Comparison of ENCODE assay signal across 2 cellular contexts in the genomic region with DNA sequence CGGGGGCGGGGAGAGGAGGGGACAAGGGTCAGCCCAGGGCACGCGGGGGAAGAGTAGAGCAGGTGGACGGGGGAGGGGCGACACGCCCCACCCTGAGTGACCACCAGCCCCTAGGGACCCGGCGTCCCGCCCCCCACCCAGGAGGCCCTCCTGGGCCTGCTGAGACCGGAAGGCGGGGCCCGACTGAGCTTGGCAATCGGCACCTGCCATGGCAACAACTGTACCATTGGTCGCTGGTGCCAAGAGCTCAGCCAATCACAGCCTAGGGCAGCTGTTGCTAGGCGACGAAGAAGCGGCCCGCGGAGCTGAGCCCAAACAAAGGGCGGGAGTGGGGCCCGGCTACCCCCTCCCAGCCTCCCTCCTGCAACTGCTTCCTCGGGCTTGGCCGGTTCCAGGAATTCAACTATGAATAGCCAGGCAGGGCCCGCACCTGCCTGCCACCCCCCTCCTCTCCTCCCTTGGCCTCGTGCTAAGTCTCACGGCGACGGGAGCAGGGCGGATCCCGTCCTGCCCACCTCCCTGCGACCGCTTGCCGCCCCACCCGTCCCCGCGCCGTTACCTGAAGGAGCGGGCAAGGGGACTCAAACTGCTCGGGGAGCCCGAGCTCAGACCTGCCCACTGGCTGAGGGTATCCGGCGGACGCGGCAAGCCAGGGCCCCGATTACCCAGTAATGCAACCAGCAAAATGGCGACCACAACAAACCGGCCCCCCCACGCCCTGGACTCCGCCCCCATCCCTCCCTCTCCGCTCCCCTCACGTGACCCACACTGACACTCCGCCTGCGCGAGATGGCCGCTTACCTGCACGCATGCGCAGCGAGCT.
TF ChIP-seq lines count a peak whose summit lies in the region.

Gene DYRK1B, minus strand, starts transcription at position 699 of the 823 bp plus-strand sequence. CDS start 2,295 bp downstream, outside the sequence.

TF ChIP-seq in IMR-90, 13 proteins besides CTCF, POLR2A, EP300 and RAD21 (continued from another document):
- TF ChIP-seq, protein P1, sequence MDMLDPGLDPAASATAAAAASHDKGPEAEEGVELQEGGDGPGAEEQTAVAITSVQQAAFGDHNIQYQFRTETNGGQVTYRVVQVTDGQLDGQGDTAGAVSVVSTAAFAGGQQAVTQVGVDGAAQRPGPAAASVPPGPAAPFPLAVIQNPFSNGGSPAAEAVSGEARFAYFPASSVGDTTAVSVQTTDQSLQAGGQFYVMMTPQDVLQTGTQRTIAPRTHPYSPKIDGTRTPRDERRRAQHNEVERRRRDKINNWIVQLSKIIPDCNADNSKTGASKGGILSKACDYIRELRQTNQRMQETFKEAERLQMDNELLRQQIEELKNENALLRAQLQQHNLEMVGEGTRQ (IDR thresholded peaks at IDR 0.05; ENCODE audit: low read depth, low read length): peak; percentile 99
- TF ChIP-seq BHLHE40 (IDR thresholded peaks at IDR 0.05; ENCODE audit: low read depth, low read length) (peak; percentile 94), MAZ (IDR thresholded peaks at IDR 0.05; ENCODE audit: borderline replicate concordance, low read depth, low read length) (peak; percentile 83; the same call in 1 of the 2 replicates), FOS (IDR thresholded peaks at IDR 0.05; ENCODE audit: low read depth, low read length) (peak; percentile 55; the same call in 1 of the 2 replicates), NFE2L2 (IDR thresholded peaks at IDR 0.05; ENCODE audit: low read depth, low read length) (no peak), MXI1 (IDR thresholded peaks at IDR 0.05; ENCODE audit: borderline replicate concordance, low read depth, low read length) (peak; percentile 30), RFX5 (IDR thresholded peaks at IDR 0.05; ENCODE audit: low read depth, low read length) (peak; percentile 95)

TF ChIP-seq in neural cell, 6 proteins besides CTCF, POLR2A, EP300 and RAD21 (continued from another document):
- TF ChIP-seq POLR2AphosphoS5 (IDR thresholded peaks at IDR 0.05) (peak; percentile 89), EZH2 (IDR thresholded peaks at IDR 0.05; ENCODE audit: borderline replicate concordance, insufficient read depth, low read length, poor library complexity, severe bottlenecking) (no peak), MXI1 (conservative IDR thresholded peaks at IDR 0.05; ENCODE audit: poor library complexity, severe bottlenecking) (peak; percentile 96), REST (IDR thresholded peaks at IDR 0.05; ENCODE audit: borderline replicate concordance) (peak; percentile 90), TAF1 (IDR thresholded peaks at IDR 0.05; ENCODE audit: low read depth) (peak; percentile 59)
